22 cellular contexts compared by ENCODE assay signal in the genomic region with DNA sequence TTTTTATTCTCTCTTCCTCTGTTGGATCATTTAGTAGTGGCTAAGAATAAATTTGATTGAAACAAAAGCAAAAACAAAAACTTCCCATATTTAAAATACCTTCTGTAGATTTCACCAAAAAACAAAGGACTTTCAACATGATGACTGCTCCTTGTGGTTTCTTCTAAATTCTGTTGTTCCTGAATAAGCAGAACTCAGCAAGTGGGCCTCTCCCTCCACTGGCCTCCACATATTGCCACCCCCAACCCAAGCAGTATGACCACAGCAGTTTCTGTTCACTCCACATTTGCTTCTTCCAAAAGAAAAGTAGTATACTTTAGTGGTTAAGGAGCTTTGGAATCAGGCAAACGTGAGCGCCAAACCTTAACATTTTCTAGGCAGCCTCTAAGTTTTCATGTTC.
"Had no signal": no experiment of that assay in that cellular context is flagged by ENCODE, and none has a peak within 500 bp of the region (broad histone marks: within the 10 kb centered on the region; RNA-seq: fewer than 3 reads in every experiment).

No MANE protein-coding gene starts in this region.

- ATAC-seq: effector memory CD8-positive, alpha-beta T cell; left ventricle myocardium superior; mucosa of descending colon; naive thymus-derived CD4-positive, alpha-beta T cell; pancreas had no signal

- H3K4me3 ChIP-seq: ascending aorta, esophagus squamous epithelium, mucosa of descending colon, pancreas, sigmoid colon, thyroid gland had no signal

- H3K4me1 ChIP-seq: ascending aorta, esophagus squamous epithelium, pancreas, sigmoid colon had no signal

- H3K27ac ChIP-seq: ascending aorta, esophagus squamous epithelium, pancreas, sigmoid colon, thyroid gland had no signal

- H3K4me3 Mint-ChIP-seq: effector memory CD8-positive, alpha-beta T cell; naive thymus-derived CD4-positive, alpha-beta T cell; T-helper 1 cell treated with Interleukin-12 subunit alpha and Interleukin-12 subunit beta and Interleukin-4 antibody, amounts not matched to agents 30 μg/mL and 1 μg/mL, for 36 hours had no signal

- H3K27ac Mint-ChIP-seq: effector memory CD8-positive, alpha-beta T cell; naive thymus-derived CD4-positive, alpha-beta T cell; T-helper 1 cell treated with Interleukin-12 subunit alpha and Interleukin-12 subunit beta and Interleukin-4 antibody, amounts not matched to agents 30 μg/mL and 1 μg/mL, for 36 hours had no signal

- H3K36me3 ChIP-seq: ascending aorta, esophagus squamous epithelium, pancreas, sigmoid colon, thyroid gland had no signal

- H3K27me3 ChIP-seq: ascending aorta, esophagus squamous epithelium, pancreas, sigmoid colon, thyroid gland had no signal

- DNase-seq: activated CD4-positive, alpha-beta T cell treated with anti-CD3 and anti-CD28 coated beads for 1 hour; activated CD8-positive, alpha-beta memory T cell treated with anti-CD3 and anti-CD28 coated beads for 24 hours; activated CD8-positive, alpha-beta memory T cell treated with anti-CD3 and anti-CD28 coated beads, Interleukin-2, amount 50 U/mL, for 48 hours; activated effector memory CD4-positive, alpha-beta T cell treated with anti-CD3 and anti-CD28 coated beads, Interleukin-2, amount 50 U/mL, for 16 hours; activated naive CD4-positive, alpha-beta T cell treated with anti-CD3 and anti-CD28 coated beads, Interleukin-2, amount 50 U/mL, for 16 hours; activated T-cell treated with anti-CD3 and anti-CD28 coated beads, Interleukin-2, amount 50 U/mL, for 48 hours; caudate nucleus; effector memory CD8-positive, alpha-beta T cell; esophagus squamous epithelium; foreskin fibroblast; left ventricle myocardium superior; mesenchymal stem cell; mucosa of descending colon; naive thymus-derived CD4-positive, alpha-beta T cell; pancreas; sigmoid colon; stimulated activated CD4-positive, alpha-beta T cell treated with anti-CD3 and anti-CD28 coated beads, Interleukin-1b, Interleukin-23, amount 100 ng/mL, for 48 hours; stimulated activated CD8-positive, alpha-beta memory T cell treated with anti-CD3 and anti-CD28 coated beads, Interleukin-4, amount 100 ng/mL, for 48 hours; stimulated activated naive CD4-positive, alpha-beta T cell; thyroid gland had no signal

- H3K4me1 Mint-ChIP-seq: naive thymus-derived CD4-positive, alpha-beta T cell had no signal

- H3K9me3 ChIP-seq: esophagus squamous epithelium, mucosa of descending colon, pancreas, thyroid gland had no signal
